ENCODE assay signal across 8 cellular contexts in the genomic region with DNA sequence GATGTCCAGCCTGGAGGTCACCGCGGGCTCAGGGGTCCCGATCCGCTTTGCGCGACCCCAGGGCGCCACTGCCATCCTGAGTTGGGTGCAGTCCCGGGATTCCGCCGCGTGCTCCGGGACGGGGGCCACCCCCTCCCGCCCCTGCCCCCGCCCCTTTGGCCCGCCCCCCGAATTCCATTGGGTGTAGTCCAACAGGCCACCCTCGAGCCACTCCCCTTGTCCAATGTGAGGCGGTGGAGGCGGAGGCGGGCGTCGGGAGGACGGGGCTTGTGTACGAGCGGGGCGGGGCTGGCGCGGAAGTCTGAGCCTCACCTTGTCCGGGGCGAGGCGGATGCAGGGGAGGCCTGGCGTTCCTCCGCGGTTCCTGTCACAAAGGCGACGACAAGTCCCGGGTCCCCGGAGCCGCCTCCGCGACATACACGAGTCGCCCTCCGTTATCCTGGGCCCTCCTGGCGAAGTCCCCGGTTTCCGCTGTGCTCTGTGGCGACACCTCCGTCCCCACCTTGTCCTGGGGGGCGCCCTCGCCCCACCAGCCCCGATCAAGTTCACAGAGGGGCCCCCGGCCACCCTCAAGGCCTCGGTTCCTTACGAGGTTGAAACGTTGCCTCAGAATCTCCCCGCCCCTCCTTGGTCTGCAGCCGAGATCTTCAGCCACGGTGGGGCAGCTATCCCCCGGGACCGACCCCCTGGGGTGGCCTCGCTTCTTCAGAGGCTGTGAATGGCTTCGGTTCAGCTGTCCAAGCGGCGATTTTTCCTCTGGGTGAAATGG. TPM values are rescaled to one million over a fixed set of nuclear protein-coding genes. Genes with fewer than 3 reads are reported as not detected.
DNase-seq lines count a peak whose midpoint lies in the region; ATAC-seq and TF ChIP-seq lines count a peak whose summit lies in the region.

No MANE protein-coding gene starts in this region.

- H3K27ac Mint-ChIP-seq in activated naive CD4-positive, alpha-beta T cell treated with anti-CD3 and anti-CD28 coated beads, Interleukin-2, amount 10 ng/mL, durations not matched to agents 7 days and 5 days = peak overlapping the region; percentile 99

- in situ Hi-C loops in G401 (cut with HindIII; ENCODE audit: low sequenced_read_pairs) (no loop called here), SK-MEL-5 (cut with HindIII; ENCODE audit: low pct_unique_long_range_greater_than_20kb, low sequenced_read_pairs) (no loop called here)

- no peak for TF ChIP-seq EP300 in gastroesophageal sphincter (IDR thresholded peaks at IDR 0.05)

- peak; percentile 98 to 99 for TF ChIP-seq POLR2A in gastroesophageal sphincter (IDR thresholded peaks at IDR 0.05)

- peak; percentile 98 for DNase-seq in G401 (ENCODE audit: low spot score)
- DNase-seq in HEK293T (ENCODE audit: extremely low spot score) = peak; percentile 91
- DNase-seq in NAMALWA (ENCODE audit: low spot score) = peak; percentile 98
- peak; percentile 95 for DNase-seq in SK-MEL-5 (ENCODE audit: low read depth, low spot score)
- DNase-seq in activated naive CD4-positive, alpha-beta T cell treated with anti-CD3 and anti-CD28 coated beads, Interleukin-2, amount 10 ng/mL, durations not matched to agents 7 days and 5 days = peak; percentile 99

- H3K4me1 ChIP-seq in gastroesophageal sphincter (peaks cover 2 to 81% (median 16%) of the 10 kb centered on the region in 3 donors), neutrophil (ENCODE audit: control insufficient read depth in 1 of 2, insufficient read depth in 1 of 2, low read depth in 1 of 2, low read length in 1 of 2) (peaks cover 67% of the 10 kb centered on the region in 2 experiments), subcutaneous abdominal adipose tissue (ENCODE audit: control insufficient read depth in 5 of 5, insufficient read depth in 5 of 5, low read length in 5 of 5) (peaks cover 10 to 71% (median 47%) of the 10 kb centered on the region in 5 donors)

- H3K9ac ChIP-seq in subcutaneous abdominal adipose tissue (ENCODE audit: low read length in 5 of 5) = peak overlapping the region; percentile 91 to 98 (median 95)

- no peaks in the 10 kb centered on the region for H3K36me3 ChIP-seq in gastroesophageal sphincter
- H3K36me3 ChIP-seq in neutrophil = no peaks in the 10 kb centered on the region
- peaks cover 0 to 7% (median 0%) of the 10 kb centered on the region in 5 donors for H3K36me3 ChIP-seq in subcutaneous abdominal adipose tissue (ENCODE audit: control insufficient read depth in 5 of 5, insufficient read depth in 5 of 5, low read length in 5 of 5)

- CTCF ChIA-PET in HEK293T (lab: Yijun Ruan, JAX) = no interaction called here
- CTCF ChIA-PET in activated naive CD4-positive, alpha-beta T cell treated with anti-CD3 and anti-CD28 coated beads, Interleukin-2, amount 10 ng/mL, durations not matched to agents 7 days and 5 days (lab: Charles Lee) = no interaction called here

- peak overlapping the region; percentile 93 for H3K4me3 Mint-ChIP-seq in activated naive CD4-positive, alpha-beta T cell treated with anti-CD3 and anti-CD28 coated beads, Interleukin-2, amount 10 ng/mL, durations not matched to agents 7 days and 5 days

- H3K4me1 Mint-ChIP-seq in activated naive CD4-positive, alpha-beta T cell treated with anti-CD3 and anti-CD28 coated beads, Interleukin-2, amount 10 ng/mL, durations not matched to agents 7 days and 5 days = peaks cover 51% of the 10 kb centered on the region

- H3K27me3 ChIP-seq in gastroesophageal sphincter (no peaks in the 10 kb centered on the region), neutrophil (peaks cover 27% of the 10 kb centered on the region), subcutaneous abdominal adipose tissue (ENCODE audit: control insufficient read depth in 5 of 5, insufficient read depth in 4 of 5, low read length in 5 of 5) (no peaks in the 10 kb centered on the region)

- peaks cover 45% of the 10 kb centered on the region for H3K36me3 Mint-ChIP-seq in activated naive CD4-positive, alpha-beta T cell treated with anti-CD3 and anti-CD28 coated beads, Interleukin-2, amount 10 ng/mL, durations not matched to agents 7 days and 5 days

- peak; percentile 92 for ATAC-seq in gastroesophageal sphincter

- peak overlapping the region; percentile 96 to 99 (median 97) for H3K27ac ChIP-seq in gastroesophageal sphincter
- H3K27ac ChIP-seq in neutrophil = peak overlapping the region; percentile 85
- peak overlapping the region; percentile 99 for H3K27ac ChIP-seq in subcutaneous abdominal adipose tissue (ENCODE audit: low read depth, low read length)

- no peaks in the 10 kb centered on the region for H3K9me3 ChIP-seq in gastroesophageal sphincter
- H3K9me3 ChIP-seq in neutrophil = no peaks in the 10 kb centered on the region
- H3K9me3 ChIP-seq in subcutaneous abdominal adipose tissue (ENCODE audit: control insufficient read depth in 5 of 5, low read length in 5 of 5) = no peaks in the 10 kb centered on the region

- H3K27me3 Mint-ChIP-seq in activated naive CD4-positive, alpha-beta T cell treated with anti-CD3 and anti-CD28 coated beads, Interleukin-2, amount 10 ng/mL, durations not matched to agents 7 days and 5 days = no peaks in the 10 kb centered on the region

- no peaks in the 10 kb centered on the region for H3K9me3 Mint-ChIP-seq in activated naive CD4-positive, alpha-beta T cell treated with anti-CD3 and anti-CD28 coated beads, Interleukin-2, amount 10 ng/mL, durations not matched to agents 7 days and 5 days

- no peak for TF ChIP-seq CTCF in gastroesophageal sphincter (IDR thresholded peaks at IDR 0.05)
- peak; percentile 47 for TF ChIP-seq CTCF in neutrophil (IDR thresholded peaks at IDR 0.05)

- WGBS in gastroesophageal sphincter (ENCODE audit: low coverage in 1 of 2), 2 donors = 0% methylated on average over 1 of the region's 66 CpGs; no CpG with 5 or more reads in 1 of the 2 donors

- POLR2A ChIA-PET in HEK293T (lab: Yijun Ruan, JAX) = interaction anchor here (0.9 kb wide), 1 partner anchor 66 kb away, joined by 3 read pairs; no protein-coding TSS in a partner anchor

- H3K4me3 ChIP-seq in gastroesophageal sphincter (peak overlapping the region; percentile 70 to 76), neutrophil (ENCODE audit: low read depth in 1 of 2, low read length in 1 of 2) (peak overlapping the region; percentile 65 to 80), subcutaneous abdominal adipose tissue (ENCODE audit: low read depth in 1 of 5, low read length in 5 of 5) (peak overlapping the region; percentile 84 to 90 (median 86))

TF ChIP-seq in HEK293T, 16 proteins besides CTCF, POLR2A, EP300 and RAD21:
- TF ChIP-seq FOXM1 (IDR thresholded peaks at IDR 0.05; ENCODE audit: borderline replicate concordance) (no peak), L3MBTL2 (conservative IDR thresholded peaks at IDR 0.05) (0 out of 2 replicates have a peak, but pooled peaks have one; percentile 3)

RNA-seq across cellular contexts. Expression of gene LDLR, which starts 1.2 kb away (rescaled TPM):
- 38.2 and 47.4 TPM in 2 replicates for total RNA-seq in G401 (2014; rRNA removed; shearing (Covaris generic))
- total RNA-seq in SK-MEL-5 (2014; rRNA removed; shearing (Covaris generic)) = 39.0 and 51.2 TPM in 2 replicates
- 59.0 and 94.0 TPM in 2 replicates for polyA plus RNA-seq in SK-MEL-5 (2015; cell fraction: cytosol; rRNA removed)
- 37.1 and 47.4 TPM in 2 replicates for polyA plus RNA-seq in SK-MEL-5 (2015; cell fraction: nucleus; rRNA removed)
- total RNA-seq in gastroesophageal sphincter = 10 to 100 TPM; 14.9 to 68.1 (median 32.6) TPM

Comparison
In these comparisons a context has a peak if more than half of its experiments do, and no peak if none do; other contexts are left out.
1. Peak in every context shown above with its lines: DNase-seq, ATAC-seq, H3K4me3 ChIP-seq and H3K27ac ChIP-seq.